In genomic region chr14:64720190-64720589, GRCh38 we compare ENCODE assay signal across 10 cellular contexts. TPM values are rescaled to one million over a fixed set of nuclear protein-coding genes. Genes with fewer than 3 reads are reported as not detected.
DNase-seq lines count a peak whose midpoint lies in the region; ATAC-seq, FAIRE-seq and TF ChIP-seq lines count a peak whose summit lies in the region.
"Had no signal": no experiment of that assay in that cellular context is flagged by ENCODE, and none has a peak within 500 bp of the region (broad histone marks: within the 10 kb centered on the region; RNA-seq: fewer than 3 reads in every experiment).

No MANE protein-coding gene starts in this region.

- WGBS in HepG2 (ENCODE audit: low lambda C conversion rate), result 45% methylated on average over 5 of the region's 7 CpGs

- TF ChIP-seq POLR2A in HepG2 (IDR thresholded peaks at IDR 0.05; ENCODE audit: insufficient read depth in 1 of 2, low read depth in 2 of 2, low read length in 2 of 2) (no peak), uterus (IDR thresholded peaks at IDR 0.05) (no peak)

- no peaks in the 10 kb centered on the region for H3K36me3 Mint-ChIP-seq in activated naive CD4-positive, alpha-beta T cell treated with anti-CD3 and anti-CD28 coated beads for 36 hours (ENCODE audit: low read depth)

- no peak for TF ChIP-seq CTCF in HepG2 (CRISPR knock-in tag; IDR thresholded peaks at IDR 0.05)
- TF ChIP-seq CTCF in uterus (IDR thresholded peaks at IDR 0.05), result no peak

- H3K4me1 ChIP-seq in HepG2 (ENCODE audit: insufficient read depth, low read length), result peaks cover 55% of the 10 kb centered on the region
- peaks cover 4 to 40% of the 10 kb centered on the region in 2 donors for H3K4me1 ChIP-seq in uterus

- H3K4me3 ChIP-seq in HepG2 (replicated peaks in 1 of 3; ENCODE audit: insufficient read depth in 1 of 3, low read depth in 2 of 3, low read length in 3 of 3) (no peak overlapping the region), uterus (no peak overlapping the region)

- peak; percentile 0 for DNase-seq in activated naive CD4-positive, alpha-beta T cell treated with anti-CD3 and anti-CD28 coated beads for 36 hours
- no peak for DNase-seq in activated naive CD4-positive, alpha-beta T cell treated with Interleukin-2 at 50 U/mL for 16 hours
- peak; percentile 67 for DNase-seq in HepG2 (ENCODE audit: low spot score)
- peak in 1 of 2 donors; percentile 10 for DNase-seq in uterus
- no peak for DNase-seq in activated gamma-delta T cell (lab: John Stamatoyannopoulos, UW)
- no peak for DNase-seq in activated CD4-positive, alpha-beta T cell treated with anti-CD3 and anti-CD28 coated beads, Interleukin-2, amount 50 U/mL, for 1 hour
- no peak for DNase-seq in activated CD4-positive, alpha-beta T cell treated with anti-CD3 and anti-CD28 coated beads, Interleukin-2, amount 50 U/mL, for 4 hours
- DNase-seq: DND-41, NCI-H1105 treated with DMSO at 0.1 percent for 48 hours had no signal

- FAIRE-seq in HepG2 (lab: Jason Lieb, UNC), result no peak

- CTCF ChIA-PET in activated naive CD4-positive, alpha-beta T cell treated with anti-CD3 and anti-CD28 coated beads for 36 hours (lab: Charles Lee), result no interaction called here
- CTCF ChIA-PET in HepG2 (lab: Yijun Ruan, JAX; ENCODE audit: low intra/inter-chr PET ratio, low total read pairs), result no interaction called here

- no peak overlapping the region for H3K9ac ChIP-seq in HepG2 (ENCODE audit: insufficient read depth, low read depth, low read length)

- no peaks in the 10 kb centered on the region for H3K9me3 ChIP-seq in HepG2 (ENCODE audit: low read length)
- no peaks in the 10 kb centered on the region for H3K9me3 ChIP-seq in uterus

- peak overlapping the region; percentile 16; the same call in 1 of the 2 replicates for H3K4me2 ChIP-seq in HepG2 (ENCODE audit: low read depth, low read length)

- H2AFZ ChIP-seq in HepG2 (ENCODE audit: low read length), result no peak overlapping the region

- TF ChIP-seq EP300 in HepG2 (IDR thresholded peaks at IDR 0.05; ENCODE audit: low read depth in 2 of 2, low read length in 2 of 2), result 0 out of 4 replicates have a peak, but pooled peaks of 1 of the 2 experiments have one; percentile 5
- no peak for TF ChIP-seq EP300 in HepG2 (CRISPR knock-in tag; IDR thresholded peaks at IDR 0.05; ENCODE audit: borderline replicate concordance)

- intact Hi-C loops in activated naive CD4-positive, alpha-beta T cell treated with anti-CD3 and anti-CD28 coated beads for 36 hours (cut with micrococcal nuclease), result no loop called here
- intact Hi-C loops in HepG2 (cut with micrococcal nuclease; ENCODE audit: unreplicated experiment) (loop anchor here (1.0 kb wide), 1 partner anchor 13 kb away; no protein-coding TSS in a partner anchor), uterus (cut with DNase I; ENCODE audit: low total_unique reads) (no loop called here)

- H3K27me3 Mint-ChIP-seq in activated naive CD4-positive, alpha-beta T cell treated with anti-CD3 and anti-CD28 coated beads for 36 hours (ENCODE audit: low read depth), result no peaks in the 10 kb centered on the region

- no peak overlapping the region for H3K4me3 Mint-ChIP-seq in activated naive CD4-positive, alpha-beta T cell treated with anti-CD3 and anti-CD28 coated beads for 36 hours

- H3K4me1 Mint-ChIP-seq in activated naive CD4-positive, alpha-beta T cell treated with anti-CD3 and anti-CD28 coated beads for 36 hours (ENCODE audit: low read depth), result peaks cover 25% of the 10 kb centered on the region

- in situ Hi-C loops in HepG2 (cut with HindIII; ENCODE audit: extremely low pct_ligation_motif_present, low pct_unique_long_range_greater_than_20kb), result no loop called here

- H3K9me3 Mint-ChIP-seq in activated naive CD4-positive, alpha-beta T cell treated with anti-CD3 and anti-CD28 coated beads for 36 hours, result no peaks in the 10 kb centered on the region

- no peaks in the 10 kb centered on the region for H4K20me1 ChIP-seq in HepG2 (ENCODE audit: insufficient read depth, low read length)

- peak; percentile 81 for ATAC-seq in HepG2

- H3K27me3 ChIP-seq in HepG2 (ENCODE audit: control insufficient read depth in 1 of 2, insufficient read depth in 2 of 2, low read length in 2 of 2), result no peaks in the 10 kb centered on the region
- H3K27me3 ChIP-seq in uterus, result no peaks in the 10 kb centered on the region

- no peak overlapping the region for H3K27ac Mint-ChIP-seq in activated naive CD4-positive, alpha-beta T cell treated with anti-CD3 and anti-CD28 coated beads for 36 hours

- no peak for TF ChIP-seq RAD21 in HepG2 (CRISPR knock-in tag; IDR thresholded peaks at IDR 0.05)

- H3K36me3 ChIP-seq in HepG2 (replicated peaks in 1 of 2; ENCODE audit: control insufficient read depth in 1 of 2, insufficient read depth in 2 of 2, low read length in 2 of 2) (no peaks in the 10 kb centered on the region), uterus (no peaks in the 10 kb centered on the region)

- peaks cover 15% of the 10 kb centered on the region for H3K79me2 ChIP-seq in HepG2 (ENCODE audit: insufficient read depth, low read length)

- H3K27ac ChIP-seq in angular gyrus (ENCODE audit: low read depth, low read length) (peak overlapping the region; percentile 52), HepG2 (ENCODE audit: extremely low read length, insufficient read depth, low read length) (no peak overlapping the region), uterus (peak overlapping the region; percentile 59 to 86)

- POLR2A ChIA-PET in HepG2 (lab: Yijun Ruan, JAX), result interaction anchor here (1.2 kb wide), 1 partner anchor 13 kb away, joined by 14 read pairs; no protein-coding TSS in a partner anchor

- BruUV-seq in HepG2 (replicated peaks; lab: Mats Ljungman, UMichigan), result no TSS peak

TF ChIP-seq in HepG2, 621 proteins besides CTCF, POLR2A, EP300 and RAD21 (continues in another document):
- TF ChIP-seq GATAD2A (CRISPR knock-in tag; IDR thresholded peaks at IDR 0.05) (peak; percentile 38; the same call in 1 of the 2 replicates), ZBTB21 (CRISPR knock-in tag; IDR thresholded peaks at IDR 0.05) (peak; percentile 17; the same call in 1 of the 2 replicates), ZNF792 (CRISPR knock-in tag; IDR thresholded peaks at IDR 0.05) (no peak), KAT8 (CRISPR knock-in tag; IDR thresholded peaks at IDR 0.05) (peak; percentile 46; the same call in 1 of the 2 replicates), IKZF5 (CRISPR knock-in tag; IDR thresholded peaks at IDR 0.05) (no peak), ZNF562 (CRISPR knock-in tag; IDR thresholded peaks at IDR 0.05; ENCODE audit: borderline replicate concordance) (no peak), MYNN (CRISPR knock-in tag; IDR thresholded peaks at IDR 0.05; ENCODE audit: low read depth) (no peak), HDAC6 (IDR thresholded peaks at IDR 0.05; ENCODE audit: low read depth, low read length) (no peak), JUN (CRISPR knock-in tag; IDR thresholded peaks at IDR 0.05) (peak; percentile 56; the same call in 1 of the 2 replicates), TBL1XR1 (IDR thresholded peaks at IDR 0.05; ENCODE audit: borderline replicate concordance, low read length, partially characterized antibody) (no peak), DNMT3B (CRISPR knock-in tag; conservative IDR thresholded peaks at IDR 0.05) (0 out of 2 replicates have a peak, but pooled peaks have one; percentile 60)

RNA-seq across cellular contexts. Expression of gene PLEKHG3, which starts 16.0 kb away (rescaled TPM):
- total RNA-seq in activated naive CD4-positive, alpha-beta T cell treated with anti-CD3 and anti-CD28 coated beads for 36 hours, result 1 to 10 TPM in 1 of 2 experiments, under 1 TPM in 1; 0.48 to 1.1 TPM
- 9.5 and 9.8 TPM in 2 replicates for total RNA-seq in HepG2 (2016; rRNA removed; fragmentation: Illumina TruSeq; extraction: Trizol)
- 0.61 and 0.88 TPM in 2 replicates for total RNA-seq in HepG2 (2016; cell fraction: cytosol; rRNA removed; fragmentation: Illumina TruSeq; extraction: Trizol; ENCODE audit: low read depth)
- total RNA-seq in HepG2 (2016; cell fraction: insoluble cytoplasmic fraction; rRNA removed; fragmentation: Illumina TruSeq; extraction: Trizol), result 7.2 and 11.8 TPM in 2 replicates
- 5.6 and 6.4 TPM in 2 replicates for total RNA-seq in HepG2 (2016; cell fraction: membrane; rRNA removed; fragmentation: Illumina TruSeq; extraction: Trizol)
- total RNA-seq in HepG2 (2016; cell fraction: nucleus; rRNA removed; fragmentation: Illumina TruSeq; extraction: Trizol), result 9.3 and 10.4 TPM in 2 replicates
- polyA plus RNA-seq in HepG2 (2011; rRNA removed), result 7.1 and 7.2 TPM in 2 replicates
- 2.7 and 5.6 TPM in 2 replicates for polyA plus RNA-seq in HepG2 (2011; cell fraction: cytosol; rRNA removed)
- polyA plus RNA-seq in HepG2 (2011; cell fraction: nucleus; rRNA removed), result 13.8 and 16.9 TPM in 2 replicates
- polyA plus RNA-seq in HepG2 (2012), result 5.4 and 8.7 TPM in 2 replicates
- 0.60 and 0.61 TPM in 2 replicates for polyA plus RNA-seq in HepG2 (2016; cell fraction: cytosol; fragmentation: Illumina TruSeq; extraction: Trizol; ENCODE audit: low read depth)
- 6.0 and 8.8 TPM in 2 replicates for polyA plus RNA-seq in HepG2 (2016; cell fraction: insoluble cytoplasmic fraction; fragmentation: Illumina TruSeq; extraction: Trizol; ENCODE audit: low read depth)
- polyA plus RNA-seq in HepG2 (2016; cell fraction: membrane; fragmentation: Illumina TruSeq; extraction: Trizol; ENCODE audit: low read depth), result 2.1 and 2.2 TPM in 2 replicates
- polyA plus RNA-seq in HepG2 (2016; cell fraction: nucleus; fragmentation: Illumina TruSeq; extraction: Trizol; ENCODE audit: insufficient read depth, low read depth), result 28.5 and 30.1 TPM in 2 replicates
- 9.5 and 51.9 TPM in 2 replicates for polyA minus RNA-seq in HepG2 (2011; rRNA and poly(A)+ RNA removed; ENCODE audit: low replicate concordance)
- 4.6 and 5.4 TPM in 2 replicates for polyA minus RNA-seq in HepG2 (2011; cell fraction: cytosol; rRNA and poly(A)+ RNA removed)
- polyA minus RNA-seq in HepG2 (2011; cell fraction: nucleus; rRNA and poly(A)+ RNA removed), result 5.1 and 12.0 TPM in 2 replicates
- total RNA-seq in uterus, result 100 to 1,000 TPM in 1 of 4 donors, 10 to 100 TPM in 3; 40.5 to 178 (median 59.7) TPM

Comparison
In these comparisons a context has a peak if more than half of its experiments do, and no peak if none do; other contexts are left out.
1. DNase-seq: peak in activated naive CD4-positive, alpha-beta T cell treated with anti-CD3 and anti-CD28 coated beads for 36 hours (single experiment) and HepG2 (single experiment); none in activated naive CD4-positive, alpha-beta T cell treated with Interleukin-2 at 50 U/mL for 16 hours (single experiment), activated gamma-delta T cell (single experiment), activated CD4-positive, alpha-beta T cell treated with anti-CD3 and anti-CD28 coated beads, Interleukin-2, amount 50 U/mL, for 1 hour (single experiment) and activated CD4-positive, alpha-beta T cell treated with anti-CD3 and anti-CD28 coated beads, Interleukin-2, amount 50 U/mL, for 4 hours (0 of 2).